ENCODE assay signal across 16 cellular contexts in the genomic region with DNA sequence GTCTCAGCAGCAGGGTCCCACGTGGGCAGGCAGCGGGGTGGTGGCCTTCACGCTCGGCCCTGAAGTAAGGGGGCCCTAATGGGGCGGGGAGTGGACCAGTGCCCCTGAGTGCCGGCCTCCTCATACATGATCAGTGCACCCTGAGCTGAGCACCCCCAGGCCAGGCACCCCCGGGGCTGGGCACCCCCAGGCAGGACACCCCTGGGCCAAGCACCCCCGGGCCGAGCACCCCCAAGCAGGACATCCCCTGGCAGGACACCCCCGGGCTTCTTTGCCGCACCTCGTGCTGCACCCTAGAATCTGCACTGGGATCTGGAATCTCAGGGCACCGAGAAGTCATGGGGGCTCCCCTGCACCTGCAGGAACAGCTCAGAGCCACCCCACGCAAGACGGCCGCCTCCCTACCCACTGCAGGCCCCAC.
"Had no signal": no experiment of that assay in that cellular context is flagged by ENCODE, and none has a peak within 500 bp of the region (broad histone marks: within the 10 kb centered on the region; RNA-seq: fewer than 3 reads in every experiment).

No MANE protein-coding gene starts in this region.

- H3K27me3 ChIP-seq: ascending aorta, cardiac muscle cell, foreskin keratinocyte, neutrophil, tibial artery, vagina had no signal

- H3K4me1 ChIP-seq: foreskin keratinocyte, vagina had no signal

- DNase-seq: activated CD4-positive, alpha-beta memory T cell treated with anti-CD3 and anti-CD28 coated beads for 36 hours; activated CD4-positive, CD25-positive, alpha-beta regulatory T cell treated with anti-CD3 and anti-CD28 coated beads, Interleukin-2, amount 50 U/mL, for 72 hours; activated naive CD4-positive, alpha-beta T cell; activated T-cell treated with anti-CD3 and anti-CD28 coated beads, Interleukin-2, amount 50 U/mL, for 48 hours; foreskin keratinocyte; mesendoderm; stimulated activated CD4-positive, alpha-beta T cell treated with anti-CD3 and anti-CD28 coated beads, Interleukin-15, amount 100 ng/mL, for 24 hours; stimulated activated CD4-positive, alpha-beta T cell treated with anti-CD3 and anti-CD28 coated beads, Interleukin-4, amount 100 ng/mL, for 24 hours; tibial artery had no signal

- H3K9me3 ChIP-seq: ascending aorta, neutrophil, tibial artery, vagina had no signal

- ATAC-seq: foreskin keratinocyte, left ventricle myocardium superior had no signal

- FAIRE-seq: colon, endothelial cell of umbilical vein had no signal

- H3K27ac ChIP-seq: ascending aorta, cardiac muscle cell, foreskin keratinocyte, neutrophil, tibial artery, vagina had no signal

- H3K36me3 ChIP-seq: cardiac muscle cell, neutrophil had no signal

- H3K4me3 ChIP-seq: ascending aorta, cardiac muscle cell, tibial artery, vagina had no signal
